ENCODE assay signal across 19 cellular contexts in the genomic region with DNA sequence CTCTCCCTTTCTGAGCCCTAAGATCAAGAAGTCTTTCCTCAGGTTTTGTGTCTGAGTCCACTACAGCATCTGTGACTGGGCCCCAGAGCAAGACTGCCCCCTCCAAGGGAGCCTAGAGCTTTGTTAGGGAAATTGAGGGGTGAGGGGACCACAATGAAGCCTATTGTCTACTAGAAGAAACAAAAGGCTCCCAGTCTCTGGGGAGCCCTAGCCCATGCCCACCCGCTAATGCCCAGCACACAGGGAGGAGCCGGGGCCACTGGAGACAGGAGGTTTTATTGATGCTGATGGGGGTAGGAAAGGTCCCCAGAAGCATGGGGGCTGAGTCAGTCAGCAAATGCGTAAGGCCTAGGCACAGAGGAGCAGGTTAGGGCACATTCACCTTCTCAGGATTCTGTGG. TPM values are rescaled to one million over a fixed set of nuclear protein-coding genes. Genes with fewer than 3 reads are reported as not detected.
DNase-seq lines count a peak whose midpoint lies in the region; ATAC-seq and TF ChIP-seq lines count a peak whose summit lies in the region.
"Had no signal": no experiment of that assay in that cellular context is flagged by ENCODE, and none has a peak within 500 bp of the region (broad histone marks: within the 10 kb centered on the region; RNA-seq: fewer than 3 reads in every experiment).

No MANE protein-coding gene starts in this region.

- H3K9me3 Mint-ChIP-seq in CD8-positive, alpha-beta memory T cell, result no peaks in the 10 kb centered on the region
- H3K9me3 Mint-ChIP-seq in activated CD4-positive, alpha-beta memory T cell treated with anti-CD3 and anti-CD28 coated beads for 36 hours, result no peaks in the 10 kb centered on the region

- peaks cover 0 to 62% (median 2%) of the 10 kb centered on the region in 3 donors for H3K36me3 Mint-ChIP-seq in CD8-positive, alpha-beta memory T cell
- peaks cover 50% of the 10 kb centered on the region for H3K36me3 Mint-ChIP-seq in activated CD4-positive, alpha-beta memory T cell treated with anti-CD3 and anti-CD28 coated beads for 36 hours

- intact Hi-C loops in activated CD4-positive, alpha-beta memory T cell treated with anti-CD3 and anti-CD28 coated beads for 36 hours (cut with micrococcal nuclease), result no loop called here
- intact Hi-C loops in vagina (cut with DNase I), result no loop called here

- TF ChIP-seq POLR2A in vagina (IDR thresholded peaks at IDR 0.05), result no peak

- H3K4me3 ChIP-seq in CD8-positive, alpha-beta memory T cell (ENCODE audit: low read length), result no peak overlapping the region
- H3K4me3 ChIP-seq in vagina (no peak overlapping the region), right atrium auricular region (no peak overlapping the region)
- H3K4me3 ChIP-seq: coronary artery, esophagus squamous epithelium, HAP-1, right lobe of liver, stomach had no signal

- no peak for DNase-seq in CD8-positive, alpha-beta memory T cell
- DNase-seq in activated CD4-positive, alpha-beta memory T cell treated with anti-CD3 and anti-CD28 coated beads for 36 hours, result no peak
- peak in 34 of 51 donors; percentile 24 to 90 (median 71) for DNase-seq in hypothalamus (lab: John Stamatoyannopoulos, UW)
- peak; percentile 64 for DNase-seq in occipital lobe (lab: John Stamatoyannopoulos, UW)
- DNase-seq in vagina (ENCODE audit: extremely low spot score in 2 of 2), result no peak
- no peak for DNase-seq in Kasumi-1 (lab: John Stamatoyannopoulos, UW)
- DNase-seq in right atrium auricular region (ENCODE audit: low spot score), result no peak
- DNase-seq: esophagus squamous epithelium; GF-D8; NCI-H2029 treated with DMSO at 0.1 percent for 48 hours; NCI-H774; right lobe of liver; stimulated activated CD4-positive, alpha-beta T cell treated with anti-CD3 and anti-CD28 coated beads, Interleukin-4, amount 100 ng/mL, for 4 hours; stomach; T1000 had no signal

- no peaks in the 10 kb centered on the region for H3K27me3 Mint-ChIP-seq in CD8-positive, alpha-beta memory T cell
- no peaks in the 10 kb centered on the region for H3K27me3 Mint-ChIP-seq in activated CD4-positive, alpha-beta memory T cell treated with anti-CD3 and anti-CD28 coated beads for 36 hours

- H3K4me1 ChIP-seq in CD8-positive, alpha-beta memory T cell (ENCODE audit: insufficient read depth, low read length), result peaks cover 39% of the 10 kb centered on the region
- peaks cover 6% of the 10 kb centered on the region for H3K4me1 ChIP-seq in vagina
- H3K4me1 ChIP-seq in right atrium auricular region, result peaks cover 0 to 13% of the 10 kb centered on the region in 2 donors

- peaks cover 27% of the 10 kb centered on the region for H3K36me3 ChIP-seq in CD8-positive, alpha-beta memory T cell (ENCODE audit: insufficient read depth, low read length)
- H3K36me3 ChIP-seq in vagina, result peaks cover 0 to 19% of the 10 kb centered on the region in 2 donors
- peaks cover 17% of the 10 kb centered on the region for H3K36me3 ChIP-seq in right atrium auricular region

- CTCF ChIA-PET in CD8-positive, alpha-beta memory T cell (lab: Charles Lee), result interaction anchor here (0.7 to 3.3 kb wide), 5 partner anchors 9 to 246 kb away, joined by 3 to 63 read pairs (median 10); a partner anchor contains a TSS
- CTCF ChIA-PET in activated CD4-positive, alpha-beta memory T cell treated with anti-CD3 and anti-CD28 coated beads for 36 hours (lab: Charles Lee), result interaction anchor here (1.8 to 3.3 kb wide), 2 partner anchors 23 to 246 kb away, joined by 9 to 26 read pairs; no protein-coding TSS in a partner anchor

- H3K27ac Mint-ChIP-seq in CD8-positive, alpha-beta memory T cell, result peak overlapping the region; percentile 28 to 91 (median 83)
- H3K27ac Mint-ChIP-seq in activated CD4-positive, alpha-beta memory T cell treated with anti-CD3 and anti-CD28 coated beads for 36 hours, result peak overlapping the region; percentile 63

- no peak for ATAC-seq in HG02759 (IDR thresholded peaks at IDR 0.05; ENCODE audit: unreplicated experiment)
- ATAC-seq: right lobe of liver had no signal

- no peak overlapping the region for H3K4me3 Mint-ChIP-seq in CD8-positive, alpha-beta memory T cell
- H3K4me3 Mint-ChIP-seq in activated CD4-positive, alpha-beta memory T cell treated with anti-CD3 and anti-CD28 coated beads for 36 hours, result no peak overlapping the region

- H3K4me1 Mint-ChIP-seq in CD8-positive, alpha-beta memory T cell, result peaks cover 42 to 67% (median 50%) of the 10 kb centered on the region in 3 donors
- H3K4me1 Mint-ChIP-seq in activated CD4-positive, alpha-beta memory T cell treated with anti-CD3 and anti-CD28 coated beads for 36 hours (ENCODE audit: low read depth), result peaks cover 50% of the 10 kb centered on the region

- POLR2A ChIA-PET in CD8-positive, alpha-beta memory T cell (lab: Charles Lee), result interaction anchor here (1.2 kb wide), 1 partner anchor 10 kb away, joined by 10 read pairs; no protein-coding TSS in a partner anchor
- POLR2A ChIA-PET in activated CD4-positive, alpha-beta memory T cell treated with anti-CD3 and anti-CD28 coated beads for 36 hours (lab: Charles Lee), result interaction anchor here (1.3 kb wide), 1 partner anchor 247 kb away, joined by 3 read pairs; no protein-coding TSS in a partner anchor

- TF ChIP-seq CTCF in vagina (IDR thresholded peaks at IDR 0.05), result no peak
- TF ChIP-seq CTCF in right atrium auricular region (IDR thresholded peaks at IDR 0.05), result no peak

- no peak overlapping the region for H3K27ac ChIP-seq in CD8-positive, alpha-beta memory T cell (ENCODE audit: low read depth, low read length)
- H3K27ac ChIP-seq in vagina, result no peak overlapping the region
- H3K27ac ChIP-seq in right atrium auricular region, result no peak overlapping the region
- H3K27ac ChIP-seq: coronary artery, esophagus squamous epithelium, HL-60, right lobe of liver, stomach had no signal

- no peaks in the 10 kb centered on the region for H3K27me3 ChIP-seq in CD8-positive, alpha-beta memory T cell (ENCODE audit: insufficient read depth, low read length, poor library complexity, severe bottlenecking)
- H3K27me3 ChIP-seq in vagina (no peaks in the 10 kb centered on the region), right atrium auricular region (no peaks in the 10 kb centered on the region)
- H3K27me3 ChIP-seq: esophagus squamous epithelium, right lobe of liver, stomach had no signal

- H3K9me3 ChIP-seq in CD8-positive, alpha-beta memory T cell (ENCODE audit: low read length), result no peaks in the 10 kb centered on the region
- H3K9me3 ChIP-seq in vagina (no peaks in the 10 kb centered on the region), right atrium auricular region (no peaks in the 10 kb centered on the region)
- H3K9me3 ChIP-seq: esophagus squamous epithelium, HAP-1, right lobe of liver, stomach had no signal

RNA-seq across cellular contexts. Expression of a gene that starts 14.0 kb away (rescaled TPM):
- total RNA-seq in CD8-positive, alpha-beta memory T cell, result 100 to 1,000 TPM; 170 to 175 TPM
- 229 TPM for polyA plus RNA-seq in CD8-positive, alpha-beta memory T cell
- 100 to 1,000 TPM; 181 to 186 TPM for total RNA-seq in activated CD4-positive, alpha-beta memory T cell treated with anti-CD3 and anti-CD28 coated beads for 36 hours
- 2.0 TPM for total RNA-seq in occipital lobe
- total RNA-seq in vagina, result 107 TPM
- 10 to 100 TPM; 20.1 to 48.9 TPM for total RNA-seq in right atrium auricular region

RNA-seq across cellular contexts. Expression of a gene that starts 18.4 kb away (rescaled TPM):
- 10 to 100 TPM; 38.9 to 40.2 TPM for total RNA-seq in CD8-positive, alpha-beta memory T cell
- polyA plus RNA-seq in CD8-positive, alpha-beta memory T cell, result 16.1 TPM
- total RNA-seq in activated CD4-positive, alpha-beta memory T cell treated with anti-CD3 and anti-CD28 coated beads for 36 hours, result 10 to 100 TPM; 27.4 to 30.2 TPM
- total RNA-seq in occipital lobe, result 9.4 TPM
- total RNA-seq in vagina, result 19.6 TPM
- 10 to 100 TPM; 10.8 to 14.9 TPM for total RNA-seq in right atrium auricular region

RNA-seq across cellular contexts. Expression of a gene that starts 28.7 kb away (rescaled TPM):
- total RNA-seq in CD8-positive, alpha-beta memory T cell, result 10 to 100 TPM; 45.6 to 46.0 TPM
- polyA plus RNA-seq in CD8-positive, alpha-beta memory T cell, result 43.8 TPM
- 10 to 100 TPM; 55.9 to 61.1 TPM for total RNA-seq in activated CD4-positive, alpha-beta memory T cell treated with anti-CD3 and anti-CD28 coated beads for 36 hours
- 12.3 TPM for total RNA-seq in occipital lobe
- total RNA-seq in vagina, result 68.8 TPM
- total RNA-seq in right atrium auricular region, result 10 to 100 TPM; 15.4 to 16.6 TPM

RNA-seq across cellular contexts. Expression of a gene that starts 29.4 kb away (rescaled TPM):
- 100 to 1,000 TPM; 101 to 105 TPM for total RNA-seq in CD8-positive, alpha-beta memory T cell
- polyA plus RNA-seq in CD8-positive, alpha-beta memory T cell, result 49.0 TPM
- 100 to 1,000 TPM in 1 of 2 experiments, 10 to 100 TPM in 1; 90.6 to 104 TPM for total RNA-seq in activated CD4-positive, alpha-beta memory T cell treated with anti-CD3 and anti-CD28 coated beads for 36 hours
- 72.1 TPM for total RNA-seq in occipital lobe
- total RNA-seq in vagina, result 110 TPM
- total RNA-seq in right atrium auricular region, result 10 to 100 TPM; 58.8 to 94.5 TPM

Comparison
In these comparisons a context has a peak if more than half of its experiments do, and no peak if none do; other contexts are left out.
1. DNase-seq: peak in hypothalamus (34 of 51) and occipital lobe (single experiment); none in CD8-positive, alpha-beta memory T cell (0 of 5), activated CD4-positive, alpha-beta memory T cell treated with anti-CD3 and anti-CD28 coated beads for 36 hours (single experiment), vagina (0 of 2), Kasumi-1 (0 of 2) and right atrium auricular region (single experiment).